Comparison of ENCODE assay signal across 6 cellular contexts in genomic region chr17:75105269-75106080, GRCh38. TPM values are rescaled to one million over a fixed set of nuclear protein-coding genes. Genes with fewer than 3 reads are reported as not detected.
DNase-seq lines count a peak whose midpoint lies in the region; ATAC-seq and TF ChIP-seq lines count a peak whose summit lies in the region.

No MANE protein-coding gene starts in this region.

- BruUV-seq in OCI-LY7 (replicated peaks; lab: Mats Ljungman, UMichigan), result no TSS peak

- H3K9me3 ChIP-seq in OCI-LY7 (ENCODE audit: low read length), result no peaks in the 10 kb centered on the region

- ATAC-seq in GM19328 (IDR thresholded peaks at IDR 0.05; ENCODE audit: unreplicated experiment), result no peak

- H3K27ac ChIP-seq in OCI-LY7 (ENCODE audit: low read depth, low read length, poor library complexity, severe bottlenecking), result no peak overlapping the region

- H3K4me1 ChIP-seq in OCI-LY7 (ENCODE audit: insufficient read depth, low read length, poor library complexity, severe bottlenecking), result peaks cover 22% of the 10 kb centered on the region

- CTCF ChIA-PET in OCI-LY7 (lab: Charles Lee; ENCODE audit: unreplicated experiment), result interaction anchor here (0.6 to 0.9 kb wide), 3 partner anchors 66 to 412 kb away, joined by 3 read pairs; no protein-coding TSS in a partner anchor

- intact Hi-C loops in OCI-LY7 (cut with micrococcal nuclease; ENCODE audit: unreplicated experiment), result loop anchor here (5.0 kb wide), 1 partner anchor 93 kb away; the partner anchor contains the start of gene MRPL58

- no peaks in the 10 kb centered on the region for H4K20me1 ChIP-seq in OCI-LY7 (ENCODE audit: insufficient read depth, low read length)

- no peak overlapping the region for H3K4me2 ChIP-seq in OCI-LY7 (ENCODE audit: low read length)

- peak; percentile 86 for TF ChIP-seq CTCF in OCI-LY7 (conservative IDR thresholded peaks at IDR 0.05; ENCODE audit: low read length)
- TF ChIP-seq CTCF in fibroblast of villous mesenchyme (IDR thresholded peaks at IDR 0.05; ENCODE audit: insufficient read depth, low read depth, low read length), result peak; percentile 84

- H3K4me3 ChIP-seq in OCI-LY7 (ENCODE audit: low read depth, low read length, poor library complexity, severe bottlenecking) (no peak overlapping the region), fibroblast of villous mesenchyme (ENCODE audit: low read depth, low read length) (no peak overlapping the region)

- H3K79me2 ChIP-seq in OCI-LY7 (ENCODE audit: insufficient read depth, low read depth, low read length), result no peaks in the 10 kb centered on the region

- no peaks in the 10 kb centered on the region for H3K36me3 ChIP-seq in OCI-LY7 (ENCODE audit: insufficient read depth, low read length)

- POLR2A ChIA-PET in OCI-LY7 (lab: Charles Lee), result interaction anchor here (0.6 to 1.5 kb wide), 7 partner anchors 9 to 753 kb away, joined by 3 to 5 read pairs (median 4); no protein-coding TSS in a partner anchor

- peak; percentile 50 for DNase-seq in stimulated activated CD4-positive, alpha-beta T cell treated with anti-CD3 and anti-CD28 coated beads, Interleukin-15, amount 100 ng/mL, for 24 hours
- no peak for DNase-seq in stimulated activated CD4-positive, alpha-beta T cell treated with anti-CD3 and anti-CD28 coated beads, Interleukin-12 subunit alpha, Interleukin-12 subunit beta, amount 100 ng/mL, for 4 hours
- DNase-seq in OCI-LY7 (ENCODE audit: low spot score), result peak; percentile 77
- DNase-seq in fibroblast of villous mesenchyme (ENCODE audit: low read depth), result no peak
- no peak for DNase-seq in foreskin melanocyte

- no peaks in the 10 kb centered on the region for H3K9me2 ChIP-seq in OCI-LY7 (ENCODE audit: insufficient read depth, low read length)

- H2AFZ ChIP-seq in OCI-LY7 (ENCODE audit: low read length), result no peak overlapping the region

RNA-seq across cellular contexts. Expression of gene ARMC7, which starts 4.3 kb away (rescaled TPM):
- total RNA-seq in OCI-LY7 (2014; rRNA removed; shearing (Covaris generic)), result 6.8 and 7.1 TPM in 2 replicates
- total RNA-seq in OCI-LY7 (2022), result 16.9 and 19.9 TPM in 2 replicates
- total RNA-seq in fibroblast of villous mesenchyme, result 2.6 and 3.0 TPM in 2 replicates

RNA-seq across cellular contexts. Expression of gene SLC16A5, which starts 17.7 kb away (rescaled TPM):
- total RNA-seq in OCI-LY7 (2014; rRNA removed; shearing (Covaris generic)), result not detected in 2 replicates
- not detected in 2 replicates for total RNA-seq in OCI-LY7 (2022)
- 5.6 and 6.4 TPM in 2 replicates for total RNA-seq in fibroblast of villous mesenchyme

RNA-seq across cellular contexts. Expression of gene NT5C, which starts 26.1 kb away (rescaled TPM):
- 229 and 259 TPM in 2 replicates for total RNA-seq in OCI-LY7 (2014; rRNA removed; shearing (Covaris generic))
- 106 and 107 TPM in 2 replicates for total RNA-seq in OCI-LY7 (2022)
- total RNA-seq in fibroblast of villous mesenchyme, result 40.2 and 98.2 TPM in 2 replicates

RNA-seq across cellular contexts. Expression of gene JPT1, which starts 48.8 kb away (rescaled TPM):
- total RNA-seq in OCI-LY7 (2014; rRNA removed; shearing (Covaris generic)), result 121 and 140 TPM in 2 replicates
- total RNA-seq in OCI-LY7 (2022), result 251 and 253 TPM in 2 replicates
- 163 and 189 TPM in 2 replicates for total RNA-seq in fibroblast of villous mesenchyme

RNA-seq across cellular contexts. Expression of gene KCTD2, which starts 58.5 kb away (rescaled TPM):
- 26.0 and 29.8 TPM in 2 replicates for total RNA-seq in OCI-LY7 (2014; rRNA removed; shearing (Covaris generic))
- total RNA-seq in OCI-LY7 (2022) (21.0 and 26.3 TPM in 2 replicates), fibroblast of villous mesenchyme (16.4 and 22.5 TPM in 2 replicates)

Comparison
In these comparisons a context has a peak if more than half of its experiments do, and no peak if none do; other contexts are left out.
1. DNase-seq: peak in stimulated activated CD4-positive, alpha-beta T cell treated with anti-CD3 and anti-CD28 coated beads, Interleukin-15, amount 100 ng/mL, for 24 hours (single experiment) and OCI-LY7 (single experiment); none in stimulated activated CD4-positive, alpha-beta T cell treated with anti-CD3 and anti-CD28 coated beads, Interleukin-12 subunit alpha, Interleukin-12 subunit beta, amount 100 ng/mL, for 4 hours (single experiment), fibroblast of villous mesenchyme (single experiment) and foreskin melanocyte (single experiment).